Comparison of ENCODE assay signal across 16 cellular contexts in the genomic region with DNA sequence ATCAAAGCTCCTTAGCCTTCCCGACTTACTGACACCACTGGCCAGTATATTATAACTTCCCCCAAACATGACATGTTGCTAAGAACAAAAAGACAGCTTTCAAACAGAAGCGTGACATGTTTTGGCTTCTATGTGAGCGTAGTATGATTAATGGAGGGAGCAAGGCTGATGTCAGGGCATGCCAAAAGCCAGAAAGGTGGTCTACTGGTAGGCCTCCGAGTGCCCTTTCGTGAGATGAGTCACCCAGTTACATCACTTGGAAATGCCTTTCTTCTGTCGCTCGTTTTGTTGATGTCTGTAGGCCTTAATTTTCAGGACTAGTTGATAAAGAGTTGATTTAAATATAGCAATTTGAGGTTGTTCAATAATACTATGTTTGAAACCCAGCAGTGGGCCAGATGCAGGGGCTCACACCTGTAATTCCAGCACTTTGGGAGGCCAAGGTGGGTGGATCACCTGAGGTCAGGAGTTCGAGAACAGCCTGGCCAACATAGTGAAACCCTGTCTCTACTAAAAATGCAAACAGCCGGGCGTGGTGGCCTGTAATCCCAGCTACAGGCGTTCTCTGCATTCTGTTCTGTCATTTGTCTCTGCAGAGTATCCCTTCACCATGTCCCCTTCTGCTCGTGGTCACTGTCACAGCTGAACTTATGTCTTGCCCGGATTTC. TPM values are rescaled to one million over a fixed set of nuclear protein-coding genes. Genes with fewer than 3 reads are reported as not detected.
DNase-seq lines count a peak whose midpoint lies in the region; ATAC-seq and TF ChIP-seq lines count a peak whose summit lies in the region.
"Had no signal": no experiment of that assay in that cellular context is flagged by ENCODE, and none has a peak within 500 bp of the region (broad histone marks: within the 10 kb centered on the region; RNA-seq: fewer than 3 reads in every experiment).

No MANE protein-coding gene starts in this region.

- H3K27ac Mint-ChIP-seq in activated naive CD8-positive, alpha-beta T cell treated with anti-CD3 and anti-CD28 coated beads, Interleukin-2, amount 50 U/mL, for 24 hours: no peak overlapping the region
- H3K27ac Mint-ChIP-seq in activated naive CD8-positive, alpha-beta T cell treated with anti-CD3 and anti-CD28 coated beads for 36 hours: no peak overlapping the region
- H3K27ac Mint-ChIP-seq: activated T-helper 2 cell treated with anti-CD3 and anti-CD28 coated beads, Interferon-gamma antibody, Interleukin-2, Interleukin-4, amounts not matched to agents 10 μg/mL and 5 μg/mL and 100 μg/mL, durations not matched to agents 14 hours and 24 hours and 36 hours had no signal

- H3K4me3 ChIP-seq in transverse colon: no peak overlapping the region
- H3K4me3 ChIP-seq: cardiac muscle cell, lung, upper lobe of left lung had no signal

- WGBS in transverse colon (ENCODE audit: low coverage in 1 of 2), 2 donors: 73 to 75% methylated on average over 9 to 13 of the region's 13 CpGs

- TF ChIP-seq EP300 in transverse colon (IDR thresholded peaks at IDR 0.05; ENCODE audit: low read depth): no peak

- intact Hi-C loops in transverse colon (cut with DNase I; ENCODE audit: low total_unique reads): no loop called here

- TF ChIP-seq POLR2A in transverse colon (IDR thresholded peaks at IDR 0.05): no peak

- no peaks in the 10 kb centered on the region for H3K36me3 ChIP-seq in transverse colon
- H3K36me3 ChIP-seq: cardiac muscle cell, upper lobe of left lung had no signal

- H3K9me3 ChIP-seq in transverse colon: no peaks in the 10 kb centered on the region
- H3K9me3 ChIP-seq: upper lobe of left lung had no signal

- no peaks in the 10 kb centered on the region for H3K36me3 Mint-ChIP-seq in activated naive CD8-positive, alpha-beta T cell treated with anti-CD3 and anti-CD28 coated beads, Interleukin-2, amount 50 U/mL, for 24 hours (ENCODE audit: low read depth)
- no peaks in the 10 kb centered on the region for H3K36me3 Mint-ChIP-seq in activated naive CD8-positive, alpha-beta T cell treated with anti-CD3 and anti-CD28 coated beads for 36 hours

- H3K4me3 Mint-ChIP-seq in activated naive CD8-positive, alpha-beta T cell treated with anti-CD3 and anti-CD28 coated beads, Interleukin-2, amount 50 U/mL, for 24 hours: no peak overlapping the region
- H3K4me3 Mint-ChIP-seq in activated naive CD8-positive, alpha-beta T cell treated with anti-CD3 and anti-CD28 coated beads for 36 hours: no peak overlapping the region

- peak overlapping the region; percentile 50 to 81 (median 68) for H3K27ac ChIP-seq in transverse colon
- H3K27ac ChIP-seq: cardiac muscle cell, upper lobe of left lung had no signal

- no peaks in the 10 kb centered on the region for H3K9me3 Mint-ChIP-seq in activated naive CD8-positive, alpha-beta T cell treated with anti-CD3 and anti-CD28 coated beads, Interleukin-2, amount 50 U/mL, for 24 hours
- H3K9me3 Mint-ChIP-seq in activated naive CD8-positive, alpha-beta T cell treated with anti-CD3 and anti-CD28 coated beads for 36 hours: no peaks in the 10 kb centered on the region
- H3K9me3 Mint-ChIP-seq: activated T-helper 2 cell treated with anti-CD3 and anti-CD28 coated beads, Interferon-gamma antibody, Interleukin-2, Interleukin-4, amounts not matched to agents 10 μg/mL and 5 μg/mL and 100 μg/mL, durations not matched to agents 14 hours and 24 hours and 36 hours had no signal

- peaks cover 4% of the 10 kb centered on the region for H3K4me1 Mint-ChIP-seq in activated naive CD8-positive, alpha-beta T cell treated with anti-CD3 and anti-CD28 coated beads, Interleukin-2, amount 50 U/mL, for 24 hours
- peaks cover 6% of the 10 kb centered on the region for H3K4me1 Mint-ChIP-seq in activated naive CD8-positive, alpha-beta T cell treated with anti-CD3 and anti-CD28 coated beads for 36 hours

- peaks cover 0 to 29% (median 10%) of the 10 kb centered on the region in 4 donors for H3K4me1 ChIP-seq in transverse colon
- H3K4me1 ChIP-seq: upper lobe of left lung had no signal

- TF ChIP-seq CTCF in transverse colon (IDR thresholded peaks at IDR 0.05): no peak

- H3K27me3 ChIP-seq in transverse colon: no peaks in the 10 kb centered on the region
- H3K27me3 ChIP-seq: cardiac muscle cell, upper lobe of left lung had no signal

- no peak for DNase-seq in activated naive CD8-positive, alpha-beta T cell treated with anti-CD3 and anti-CD28 coated beads, Interleukin-2, amount 50 U/mL, for 24 hours
- no peak for DNase-seq in activated naive CD8-positive, alpha-beta T cell treated with anti-CD3 and anti-CD28 coated beads for 36 hours
- DNase-seq in astrocyte of the hippocampus (ENCODE audit: low read depth, low spot score) (peak; percentile 84), kidney glomerular epithelial cell (lab: John Stamatoyannopoulos, UW) (peak; percentile 78), transverse colon (no peak), nucleus accumbens (lab: John Stamatoyannopoulos, UW) (no peak), COLO829 (ENCODE audit: low spot score) (no peak), cerebellar nuclear complex (lab: John Stamatoyannopoulos, UW) (no peak)
- DNase-seq: ACHN; activated CD4-positive, alpha-beta T cell treated with anti-CD3 and anti-CD28 coated beads, Interleukin-2, amount 50 U/mL, for 4 hours; H7; upper lobe of left lung had no signal

- in situ Hi-C loops in transverse colon (cut with MboI; ENCODE audit: low pct_ligation_motif_present in 1 of 4, low pct_unique_long_range_greater_than_20kb in 1 of 4, low sequenced_read_pairs in 3 of 4): no loop called here

- peaks cover 12% of the 10 kb centered on the region for H3K27me3 Mint-ChIP-seq in activated naive CD8-positive, alpha-beta T cell treated with anti-CD3 and anti-CD28 coated beads, Interleukin-2, amount 50 U/mL, for 24 hours
- peaks cover 4% of the 10 kb centered on the region for H3K27me3 Mint-ChIP-seq in activated naive CD8-positive, alpha-beta T cell treated with anti-CD3 and anti-CD28 coated beads for 36 hours

- ATAC-seq in activated naive CD8-positive, alpha-beta T cell treated with anti-CD3 and anti-CD28 coated beads, Interleukin-2, amount 50 U/mL, for 24 hours: peak; percentile 59

RNA-seq across cellular contexts. Expression of a gene that starts 53.3 kb away (rescaled TPM):
- total RNA-seq in activated naive CD8-positive, alpha-beta T cell treated with anti-CD3 and anti-CD28 coated beads for 36 hours: 1 to 10 TPM; 1.1 to 1.3 TPM
- total RNA-seq in transverse colon: 10 to 100 TPM in 3 of 4 donors, 1 to 10 TPM in 1; 4.0 to 27.3 (median 16.9) TPM
- total RNA-seq: T-helper 2 cell treated with Interferon-gamma antibody and Interleukin-4, amounts not matched to agents 100 ng/mL and 5 ng/mL, for 36 hours had no signal

Comparison
In these comparisons a context has a peak if more than half of its experiments do, and no peak if none do; other contexts are left out.
1. DNase-seq: peak in astrocyte of the hippocampus (single experiment) and kidney glomerular epithelial cell (single experiment); none in activated naive CD8-positive, alpha-beta T cell treated with anti-CD3 and anti-CD28 coated beads, Interleukin-2, amount 50 U/mL, for 24 hours (single experiment), activated naive CD8-positive, alpha-beta T cell treated with anti-CD3 and anti-CD28 coated beads for 36 hours (single experiment), transverse colon (single experiment), nucleus accumbens (0 of 56), COLO829 (single experiment) and cerebellar nuclear complex (0 of 2).